19 cellular contexts compared by ENCODE assay signal in the genomic region with DNA sequence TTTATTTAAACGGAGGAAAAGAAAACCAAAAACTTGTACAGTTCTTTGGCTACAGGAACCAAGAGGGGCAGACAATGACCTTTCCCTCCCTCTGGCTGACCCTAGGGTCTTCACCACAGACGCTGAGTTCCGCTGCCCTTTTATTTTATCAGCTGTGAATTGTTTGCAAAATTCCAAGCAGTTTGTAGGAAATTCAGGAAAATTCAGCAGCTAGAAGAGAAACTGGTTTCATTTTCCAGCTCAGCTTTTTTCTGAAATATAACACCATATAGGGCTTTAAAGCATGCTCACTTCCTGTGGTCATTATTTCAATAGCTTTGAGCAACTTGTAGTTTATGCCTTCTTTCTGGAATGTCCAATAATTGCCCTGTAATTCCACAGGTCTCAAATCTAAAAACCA. TPM values are rescaled to one million over a fixed set of nuclear protein-coding genes. Genes with fewer than 3 reads are reported as not detected.
DNase-seq lines count a peak whose midpoint lies in the region; ATAC-seq and TF ChIP-seq lines count a peak whose summit lies in the region.
"Had no signal": no experiment of that assay in that cellular context is flagged by ENCODE, and none has a peak within 500 bp of the region (broad histone marks: within the 10 kb centered on the region; RNA-seq: fewer than 3 reads in every experiment).

No MANE protein-coding gene starts in this region.

- peaks cover 36% of the 10 kb centered on the region for H3K4me1 Mint-ChIP-seq in type B pancreatic cell (ENCODE audit: unreplicated experiment)

- no peak for ATAC-seq in HG02588 (IDR thresholded peaks at IDR 0.05; ENCODE audit: unreplicated experiment)
- ATAC-seq in GM18861 (IDR thresholded peaks at IDR 0.05; ENCODE audit: unreplicated experiment) = no peak
- ATAC-seq: left colon had no signal

- no peaks in the 10 kb centered on the region for H3K36me3 Mint-ChIP-seq in type B pancreatic cell

- H3K79me1 ChIP-seq in mesenchymal stem cell (replicated peaks; ENCODE audit: low read length, poor library complexity, severe bottlenecking) = no peaks in the 10 kb centered on the region

- no peak overlapping the region for H3K18ac ChIP-seq in mesenchymal stem cell (ENCODE audit: low read depth in 1 of 2, low read length in 2 of 2)

- peaks cover 7% of the 10 kb centered on the region for H3K9me3 Mint-ChIP-seq in type B pancreatic cell
- H3K9me3 Mint-ChIP-seq: stimulated activated naive CD8-positive, alpha-beta T cell treated with anti-CD3 and anti-CD28 coated beads, Interleukin-15, Interleukin-2, amounts not matched to agents 100 ng/mL and 50 ng/mL, for 24 hours had no signal

- H3K27ac Mint-ChIP-seq in type B pancreatic cell = peak overlapping the region; percentile 50
- H3K27ac Mint-ChIP-seq: stimulated activated naive CD8-positive, alpha-beta T cell treated with anti-CD3 and anti-CD28 coated beads, Interleukin-15, Interleukin-2, amounts not matched to agents 100 ng/mL and 50 ng/mL, for 24 hours had no signal

- peak overlapping the region; percentile 93 for H3K27ac ChIP-seq in mesenchymal stem cell (ENCODE audit: low read length, poor library complexity, severe bottlenecking)
- H3K27ac ChIP-seq: 22Rv1, cardiac muscle cell had no signal

- H3K4me1 ChIP-seq in mesenchymal stem cell (ENCODE audit: control insufficient read depth, insufficient read depth, low read depth, low read length) = peaks cover 15% of the 10 kb centered on the region

- no peaks in the 10 kb centered on the region for H3K36me3 ChIP-seq in mesenchymal stem cell (ENCODE audit: control insufficient read depth in 1 of 2, insufficient read depth in 2 of 2, low read depth in 1 of 2, low read length in 2 of 2)
- H3K36me3 ChIP-seq: cardiac muscle cell, HAP-1 had no signal

- peak overlapping the region; percentile 80 for H2BK5ac ChIP-seq in mesenchymal stem cell (ENCODE audit: low read depth, low read length, poor library complexity, severe bottlenecking)

- H3K4ac ChIP-seq in mesenchymal stem cell (ENCODE audit: low read depth in 1 of 2, low read length in 2 of 2) = no peak overlapping the region

- no peak overlapping the region for H4K91ac ChIP-seq in mesenchymal stem cell (ENCODE audit: low read length)

- H4K8ac ChIP-seq in mesenchymal stem cell (ENCODE audit: low read length) = no peak overlapping the region

- no peaks in the 10 kb centered on the region for H3K9me3 ChIP-seq in mesenchymal stem cell (ENCODE audit: control insufficient read depth, low read length)
- H3K9me3 ChIP-seq: HAP-1 had no signal

- peak overlapping the region; percentile 63 for H3K4me3 Mint-ChIP-seq in type B pancreatic cell
- H3K4me3 Mint-ChIP-seq: stimulated activated naive CD8-positive, alpha-beta T cell treated with anti-CD3 and anti-CD28 coated beads, Interleukin-15, Interleukin-2, amounts not matched to agents 100 ng/mL and 50 ng/mL, for 24 hours had no signal

- no peak overlapping the region for H3K14ac ChIP-seq in mesenchymal stem cell (ENCODE audit: low read length in 2 of 2)

- peak overlapping the region; percentile 53 for H3K4me3 ChIP-seq in choroid plexus epithelial cell (ENCODE audit: low read depth, low read length)
- peak overlapping the region in 1 of 2 experiments; percentile 65 for H3K4me3 ChIP-seq in mesenchymal stem cell (ENCODE audit: insufficient read depth in 1 of 2, low read depth in 1 of 2, low read length in 2 of 2)
- H3K4me3 ChIP-seq: cardiac muscle cell, HAP-1 had no signal

- H2BK120ac ChIP-seq in mesenchymal stem cell (ENCODE audit: low read depth, low read length) = no peak overlapping the region

- H3K27me3 ChIP-seq in mesenchymal stem cell (ENCODE audit: control insufficient read depth in 1 of 2, insufficient read depth in 1 of 2, low read length in 2 of 2) = no peaks in the 10 kb centered on the region
- H3K27me3 ChIP-seq: cardiac muscle cell had no signal

- no peak overlapping the region for H2BK12ac ChIP-seq in mesenchymal stem cell (ENCODE audit: low read length in 2 of 2)

- DNase-seq in DMS53 (lab: John Stamatoyannopoulos, UW) = peak; percentile 45
- no peak for DNase-seq in DMS53 treated with DMSO at 0.1 percent for 48 hours (lab: John Stamatoyannopoulos, UW; ENCODE audit: unreplicated experiment)
- peak; percentile 74 for DNase-seq in choroid plexus epithelial cell (ENCODE audit: low read depth)
- peak; percentile 78 for DNase-seq in mesenchymal stem cell
- no peak for DNase-seq in type B pancreatic cell (ENCODE audit: extremely low spot score, unreplicated experiment)
- no peak for DNase-seq in activated CD4-positive, alpha-beta T cell treated with anti-CD3 and anti-CD28 coated beads for 48 hours
- DNase-seq: activated CD4-positive, CD25-positive, alpha-beta regulatory T cell treated with anti-CD3 and anti-CD28 coated beads, Interleukin-2, amount 50 U/mL, for 72 hours; activated T-cell treated with anti-CD3 and anti-CD28 coated beads, Interleukin-2, amount 50 U/mL, for 48 hours; DMS 273 treated with DMSO at 0.1 percent for 48 hours; foreskin melanocyte; left colon; NCI-H1436; occipital lobe had no signal

- peaks cover 1% of the 10 kb centered on the region for H3K27me3 Mint-ChIP-seq in type B pancreatic cell

- no peak for TF ChIP-seq CTCF in choroid plexus epithelial cell (conservative IDR thresholded peaks at IDR 0.05; ENCODE audit: low read depth, low read length)
- no peak for TF ChIP-seq CTCF in type B pancreatic cell (conservative IDR thresholded peaks at IDR 0.05)

- H2BK15ac ChIP-seq in mesenchymal stem cell (ENCODE audit: low read depth, poor library complexity, severe bottlenecking) = no peak overlapping the region

- H2AK5ac ChIP-seq in mesenchymal stem cell (ENCODE audit: low read length, severe bottlenecking) = no peak overlapping the region

- peak overlapping the region; percentile 75 for H3K4me2 ChIP-seq in mesenchymal stem cell (ENCODE audit: low read length, poor library complexity, severe bottlenecking)

- no peak overlapping the region for H3K23ac ChIP-seq in mesenchymal stem cell (ENCODE audit: low read length in 2 of 2)

- no peak overlapping the region for H2AFZ ChIP-seq in mesenchymal stem cell (ENCODE audit: low read depth, low read length)

- peak overlapping the region; percentile 80 for H3K9ac ChIP-seq in mesenchymal stem cell (ENCODE audit: low read length)

- 0% methylated on average over 1 of the region's 3 CpGs for WGBS in mesenchymal stem cell

RNA-seq across cellular contexts. Expression of a gene that starts 5.5 kb away (rescaled TPM):
- 13.9 TPM for polyA plus RNA-seq in mesenchymal stem cell (2013, experiment 1 of 2)
- 13.7 TPM for polyA plus RNA-seq in mesenchymal stem cell (2013, experiment 2 of 2)
- 14.0 and 47.5 TPM in 2 replicates for total RNA-seq in type B pancreatic cell (ENCODE audit: low replicate concordance)

RNA-seq across cellular contexts. Expression of a gene that starts 37.0 kb away (rescaled TPM):
- polyA plus RNA-seq in mesenchymal stem cell (2013, experiment 1 of 2) = 0.12 TPM
- polyA plus RNA-seq in mesenchymal stem cell (2013, experiment 2 of 2) = 0.23 TPM
- total RNA-seq in type B pancreatic cell (ENCODE audit: low replicate concordance) = 22.2 and 27.6 TPM in 2 replicates
- total RNA-seq: cardiac muscle cell had no signal
- polyA plus RNA-seq: cardiac muscle cell had no signal

RNA-seq across cellular contexts. Expression of a gene that starts 38.4 kb away (rescaled TPM):
- not detected for polyA plus RNA-seq in mesenchymal stem cell (2013, experiment 1 of 2)
- not detected for polyA plus RNA-seq in mesenchymal stem cell (2013, experiment 2 of 2)
- total RNA-seq in type B pancreatic cell (ENCODE audit: low replicate concordance) = not detected in 2 replicates
- total RNA-seq: cardiac muscle cell, left colon, occipital lobe had no signal
- polyA plus RNA-seq: cardiac muscle cell had no signal

Comparison
In these comparisons a context has a peak if more than half of its experiments do, and no peak if none do; other contexts are left out.
1. DNase-seq: peak in DMS53 (single experiment), choroid plexus epithelial cell (single experiment) and mesenchymal stem cell (single experiment); none in DMS53 treated with DMSO at 0.1 percent for 48 hours (single experiment), type B pancreatic cell (single experiment) and activated CD4-positive, alpha-beta T cell treated with anti-CD3 and anti-CD28 coated beads for 48 hours (single experiment).